In the genomic region with DNA sequence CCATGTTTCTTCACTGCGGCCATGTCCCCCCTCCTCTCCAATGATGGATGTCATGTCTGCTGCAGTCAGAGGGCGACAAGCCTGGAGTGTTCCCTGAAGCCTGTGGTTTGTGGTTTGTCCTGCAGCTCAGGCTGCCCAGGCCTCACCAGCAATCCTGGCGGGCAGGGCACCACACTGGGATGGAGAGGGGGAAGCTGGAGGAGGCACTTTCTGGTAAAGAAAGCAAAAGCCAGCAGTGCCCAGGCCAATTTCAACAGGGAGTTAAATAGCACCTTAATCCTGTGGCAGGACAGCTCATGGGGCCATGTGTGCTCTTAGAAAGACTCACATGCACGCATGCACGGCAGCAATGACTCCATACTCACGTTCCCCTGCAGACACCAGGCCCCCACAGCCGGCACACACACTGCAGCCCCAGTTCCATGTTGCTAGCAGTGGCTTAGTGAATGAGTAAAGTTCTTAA, we compare ENCODE assay signal across 2 cellular contexts.
TF ChIP-seq lines count a peak whose summit lies in the region.

No MANE protein-coding gene starts in this region.

TF ChIP-seq in HEK293, 187 proteins besides CTCF, POLR2A, EP300 and RAD21:
- TF ChIP-seq EGR2 (tag by site-specific recombination; IDR thresholded peaks at IDR 0.05; ENCODE audit: low read depth) (no peak), ZIC2 (tag by site-specific recombination; IDR thresholded peaks at IDR 0.05) (peak; percentile 46)

TF ChIP-seq in HepG2, 621 proteins besides CTCF, POLR2A, EP300 and RAD21:
- TF ChIP-seq ZNF672 (CRISPR knock-in tag; IDR thresholded peaks at IDR 0.05): 0 out of 2 replicates have a peak, but pooled peaks have one; percentile 30
- TF ChIP-seq ZNF589 (CRISPR knock-in tag; conservative IDR thresholded peaks at IDR 0.05): 0 out of 2 replicates have a peak, but pooled peaks have one; percentile 24
- TF ChIP-seq ZNF557 (CRISPR knock-in tag; IDR thresholded peaks at IDR 0.05): 0 out of 2 replicates have a peak, but pooled peaks have one; percentile 12
- TF ChIP-seq ZFP1 (CRISPR knock-in tag; IDR thresholded peaks at IDR 0.05): no peak
- TF ChIP-seq YY1 (IDR thresholded peaks at IDR 0.05; ENCODE audit: insufficient read depth, insufficient replicate concordance, low read depth, low read length): peak; percentile 43
- TF ChIP-seq, protein P1, sequence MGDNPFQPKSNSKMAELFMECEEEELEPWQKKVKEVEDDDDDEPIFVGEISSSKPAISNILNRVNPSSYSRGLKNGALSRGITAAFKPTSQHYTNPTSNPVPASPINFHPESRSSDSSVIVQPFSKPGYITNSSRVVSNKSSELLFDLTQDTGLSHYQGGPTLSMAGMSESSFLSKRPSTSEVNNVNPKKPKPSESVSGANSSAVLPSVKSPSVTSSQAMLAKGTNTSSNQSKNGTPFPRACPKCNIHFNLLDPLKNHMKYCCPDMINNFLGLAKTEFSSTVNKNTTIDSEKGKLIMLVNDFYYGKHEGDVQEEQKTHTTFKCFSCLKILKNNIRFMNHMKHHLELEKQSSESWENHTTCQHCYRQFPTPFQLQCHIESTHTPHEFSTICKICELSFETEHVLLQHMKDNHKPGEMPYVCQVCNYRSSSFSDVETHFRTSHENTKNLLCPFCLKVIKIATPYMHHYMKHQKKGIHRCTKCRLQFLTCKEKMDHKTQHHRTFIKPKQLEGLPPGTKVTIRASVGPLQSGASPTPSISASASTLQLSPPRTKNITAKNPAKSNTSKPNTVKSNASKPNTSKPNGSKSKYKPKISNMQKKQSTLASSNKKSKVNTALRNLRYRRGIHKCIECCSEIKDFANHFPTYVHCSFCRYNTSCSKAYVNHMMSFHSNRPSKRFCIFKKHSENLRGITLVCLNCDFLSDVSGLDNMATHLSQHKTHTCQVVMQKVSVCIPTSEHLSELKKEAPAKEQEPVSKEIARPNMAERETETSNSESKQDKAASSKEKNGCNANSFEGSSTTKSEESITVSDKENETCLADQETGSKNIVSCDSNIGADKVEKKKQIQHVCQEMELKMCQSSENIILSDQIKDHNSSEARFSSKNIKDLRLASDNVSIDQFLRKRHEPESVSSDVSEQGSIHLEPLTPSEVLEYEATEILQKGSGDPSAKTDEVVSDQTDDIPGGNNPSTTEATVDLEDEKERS (CRISPR knock-in tag; IDR thresholded peaks at IDR 0.05): peak; percentile 12; the same call in 1 of the 2 replicates
- no peak for TF ChIP-seq ZNF335 (CRISPR knock-in tag; IDR thresholded peaks at IDR 0.05)
- peak; percentile 0; the same call in 1 of the 2 replicates for TF ChIP-seq ZFX (CRISPR knock-in tag; IDR thresholded peaks at IDR 0.05; ENCODE audit: low read depth)
- TF ChIP-seq, protein P2, sequence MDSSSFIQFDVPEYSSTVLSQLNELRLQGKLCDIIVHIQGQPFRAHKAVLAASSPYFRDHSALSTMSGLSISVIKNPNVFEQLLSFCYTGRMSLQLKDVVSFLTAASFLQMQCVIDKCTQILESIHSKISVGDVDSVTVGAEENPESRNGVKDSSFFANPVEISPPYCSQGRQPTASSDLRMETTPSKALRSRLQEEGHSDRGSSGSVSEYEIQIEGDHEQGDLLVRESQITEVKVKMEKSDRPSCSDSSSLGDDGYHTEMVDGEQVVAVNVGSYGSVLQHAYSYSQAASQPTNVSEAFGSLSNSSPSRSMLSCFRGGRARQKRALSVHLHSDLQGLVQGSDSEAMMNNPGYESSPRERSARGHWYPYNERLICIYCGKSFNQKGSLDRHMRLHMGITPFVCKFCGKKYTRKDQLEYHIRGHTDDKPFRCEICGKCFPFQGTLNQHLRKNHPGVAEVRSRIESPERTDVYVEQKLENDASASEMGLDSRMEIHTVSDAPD (CRISPR knock-in tag; IDR thresholded peaks at IDR 0.05): 0 out of 2 replicates have a peak, but pooled peaks have one; percentile 9
- TF ChIP-seq, protein P3, sequence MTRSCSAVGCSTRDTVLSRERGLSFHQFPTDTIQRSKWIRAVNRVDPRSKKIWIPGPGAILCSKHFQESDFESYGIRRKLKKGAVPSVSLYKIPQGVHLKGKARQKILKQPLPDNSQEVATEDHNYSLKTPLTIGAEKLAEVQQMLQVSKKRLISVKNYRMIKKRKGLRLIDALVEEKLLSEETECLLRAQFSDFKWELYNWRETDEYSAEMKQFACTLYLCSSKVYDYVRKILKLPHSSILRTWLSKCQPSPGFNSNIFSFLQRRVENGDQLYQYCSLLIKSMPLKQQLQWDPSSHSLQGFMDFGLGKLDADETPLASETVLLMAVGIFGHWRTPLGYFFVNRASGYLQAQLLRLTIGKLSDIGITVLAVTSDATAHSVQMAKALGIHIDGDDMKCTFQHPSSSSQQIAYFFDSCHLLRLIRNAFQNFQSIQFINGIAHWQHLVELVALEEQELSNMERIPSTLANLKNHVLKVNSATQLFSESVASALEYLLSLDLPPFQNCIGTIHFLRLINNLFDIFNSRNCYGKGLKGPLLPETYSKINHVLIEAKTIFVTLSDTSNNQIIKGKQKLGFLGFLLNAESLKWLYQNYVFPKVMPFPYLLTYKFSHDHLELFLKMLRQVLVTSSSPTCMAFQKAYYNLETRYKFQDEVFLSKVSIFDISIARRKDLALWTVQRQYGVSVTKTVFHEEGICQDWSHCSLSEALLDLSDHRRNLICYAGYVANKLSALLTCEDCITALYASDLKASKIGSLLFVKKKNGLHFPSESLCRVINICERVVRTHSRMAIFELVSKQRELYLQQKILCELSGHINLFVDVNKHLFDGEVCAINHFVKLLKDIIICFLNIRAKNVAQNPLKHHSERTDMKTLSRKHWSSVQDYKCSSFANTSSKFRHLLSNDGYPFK (CRISPR knock-in tag; IDR thresholded peaks at IDR 0.05; ENCODE audit: borderline replicate concordance): peak; percentile 7; the same call in 1 of the 2 replicates
- TF ChIP-seq, protein P4, sequence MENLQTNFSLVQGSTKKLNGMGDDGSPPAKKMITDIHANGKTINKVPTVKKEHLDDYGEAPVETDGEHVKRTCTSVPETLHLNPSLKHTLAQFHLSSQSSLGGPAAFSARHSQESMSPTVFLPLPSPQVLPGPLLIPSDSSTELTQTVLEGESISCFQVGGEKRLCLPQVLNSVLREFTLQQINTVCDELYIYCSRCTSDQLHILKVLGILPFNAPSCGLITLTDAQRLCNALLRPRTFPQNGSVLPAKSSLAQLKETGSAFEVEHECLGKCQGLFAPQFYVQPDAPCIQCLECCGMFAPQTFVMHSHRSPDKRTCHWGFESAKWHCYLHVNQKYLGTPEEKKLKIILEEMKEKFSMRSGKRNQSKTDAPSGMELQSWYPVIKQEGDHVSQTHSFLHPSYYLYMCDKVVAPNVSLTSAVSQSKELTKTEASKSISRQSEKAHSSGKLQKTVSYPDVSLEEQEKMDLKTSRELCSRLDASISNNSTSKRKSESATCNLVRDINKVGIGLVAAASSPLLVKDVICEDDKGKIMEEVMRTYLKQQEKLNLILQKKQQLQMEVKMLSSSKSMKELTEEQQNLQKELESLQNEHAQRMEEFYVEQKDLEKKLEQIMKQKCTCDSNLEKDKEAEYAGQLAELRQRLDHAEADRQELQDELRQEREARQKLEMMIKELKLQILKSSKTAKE (CRISPR knock-in tag; IDR thresholded peaks at IDR 0.05; ENCODE audit: borderline replicate concordance): 0 out of 2 replicates have a peak, but pooled peaks have one; percentile 25
- TF ChIP-seq AGO2 (optimal IDR thresholded peaks at IDR 0.05; ENCODE audit: low read depth, low read length): peak; percentile 22
- TF ChIP-seq ZNF788 (CRISPR knock-in tag; IDR thresholded peaks at IDR 0.05; ENCODE audit: borderline replicate concordance): 0 out of 2 replicates have a peak, but pooled peaks have one; percentile 44
- TF ChIP-seq BHLHE40 (IDR thresholded peaks at IDR 0.05; ENCODE audit: low read length): peak; percentile 62
- 0 out of 2 replicates have a peak, but pooled peaks have one; percentile 28 for TF ChIP-seq ZFP90 (CRISPR knock-in tag; IDR thresholded peaks at IDR 0.05; ENCODE audit: borderline replicate concordance)
- TF ChIP-seq, protein P5, sequence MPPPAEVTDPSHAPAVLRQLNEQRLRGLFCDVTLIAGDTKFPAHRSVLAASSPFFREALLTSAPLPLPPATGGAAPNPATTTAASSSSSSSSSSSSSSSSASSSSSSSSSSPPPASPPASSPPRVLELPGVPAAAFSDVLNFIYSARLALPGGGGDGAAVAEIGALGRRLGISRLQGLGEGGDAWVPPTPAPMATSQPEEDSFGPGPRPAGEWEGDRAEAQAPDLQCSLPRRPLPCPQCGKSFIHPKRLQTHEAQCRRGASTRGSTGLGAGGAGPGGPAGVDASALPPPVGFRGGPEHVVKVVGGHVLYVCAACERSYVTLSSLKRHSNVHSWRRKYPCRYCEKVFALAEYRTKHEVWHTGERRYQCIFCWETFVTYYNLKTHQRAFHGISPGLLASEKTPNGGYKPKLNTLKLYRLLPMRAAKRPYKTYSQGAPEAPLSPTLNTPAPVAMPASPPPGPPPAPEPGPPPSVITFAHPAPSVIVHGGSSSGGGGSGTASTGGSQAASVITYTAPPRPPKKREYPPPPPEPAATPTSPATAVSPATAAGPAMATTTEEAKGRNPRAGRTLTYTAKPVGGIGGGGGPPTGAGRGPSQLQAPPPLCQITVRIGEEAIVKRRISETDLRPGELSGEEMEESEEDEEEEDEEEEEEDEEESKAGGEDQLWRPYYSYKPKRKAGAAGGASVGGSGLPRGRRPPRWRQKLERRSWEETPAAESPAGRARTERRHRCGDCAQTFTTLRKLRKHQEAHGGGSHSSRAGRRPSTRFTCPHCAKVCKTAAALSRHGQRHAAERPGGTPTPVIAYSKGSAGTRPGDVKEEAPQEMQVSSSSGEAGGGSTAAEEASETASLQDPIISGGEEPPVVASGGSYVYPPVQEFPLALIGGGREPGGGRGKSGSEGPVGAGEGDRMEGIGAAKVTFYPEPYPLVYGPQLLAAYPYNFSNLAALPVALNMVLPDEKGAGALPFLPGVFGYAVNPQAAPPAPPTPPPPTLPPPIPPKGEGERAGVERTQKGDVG (CRISPR knock-in tag; IDR thresholded peaks at IDR 0.05; ENCODE audit: borderline replicate concordance): peak; percentile 85; the same call in 1 of the 2 replicates
- TF ChIP-seq MXI1 (IDR thresholded peaks at IDR 0.05; ENCODE audit: borderline replicate concordance, low read depth, low read length): 0 out of 3 replicates have a peak, but pooled peaks have one; percentile 6
- no peak for TF ChIP-seq ZFP36 (IDR thresholded peaks at IDR 0.05; ENCODE audit: borderline replicate concordance, low read depth, low read length, partially characterized antibody)
- TF ChIP-seq TBP (CRISPR knock-in tag; IDR thresholded peaks at IDR 0.05): no peak
- TF ChIP-seq ZC3H13 (CRISPR knock-in tag; IDR thresholded peaks at IDR 0.05): 0 out of 2 replicates have a peak, but pooled peaks have one; percentile 18
- TF ChIP-seq, protein P6, sequence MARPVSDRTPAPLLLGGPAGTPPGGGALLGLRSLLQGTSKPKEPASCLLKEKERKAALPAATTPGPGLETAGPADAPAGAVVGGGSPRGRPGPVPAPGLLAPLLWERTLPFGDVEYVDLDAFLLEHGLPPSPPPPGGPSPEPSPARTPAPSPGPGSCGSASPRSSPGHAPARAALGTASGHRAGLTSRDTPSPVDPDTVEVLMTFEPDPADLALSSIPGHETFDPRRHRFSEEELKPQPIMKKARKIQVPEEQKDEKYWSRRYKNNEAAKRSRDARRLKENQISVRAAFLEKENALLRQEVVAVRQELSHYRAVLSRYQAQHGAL (CRISPR knock-in tag; IDR thresholded peaks at IDR 0.05; ENCODE audit: not compliant biosample characterization): no peak
- no peak for TF ChIP-seq ZSCAN22 (CRISPR knock-in tag; IDR thresholded peaks at IDR 0.05)
